7 cellular contexts compared by ENCODE assay signal in genomic region chr16:57807968-57808528, GRCh38. TPM values are rescaled to one million over a fixed set of nuclear protein-coding genes. Genes with fewer than 3 reads are reported as not detected.
A peak's percentile ranks its signal among the peaks of the same experiment; 100 is the strongest.
DNase-seq lines count a peak whose midpoint lies in the region; ATAC-seq, FAIRE-seq and TF ChIP-seq lines count a peak whose summit lies in the region.

No MANE protein-coding gene starts in this region.

- no peak overlapping the region for H3K4me3 ChIP-seq in effector memory CD4-positive, alpha-beta T cell (ENCODE audit: insufficient read depth, low read depth, low read length, poor library complexity, severe bottlenecking)
- H3K4me3 ChIP-seq in mucosa of descending colon, result no peak overlapping the region

- H3K27ac ChIP-seq in effector memory CD4-positive, alpha-beta T cell (ENCODE audit: insufficient read depth, low read length, poor library complexity, severe bottlenecking), result no peak overlapping the region

- H3K27ac Mint-ChIP-seq in activated CD4-positive, alpha-beta memory T cell treated with anti-CD3 and anti-CD28 coated beads, Interleukin-2, amount 10 ng/mL, durations not matched to agents 7 days and 5 days, result no peak overlapping the region

- H3K27me3 ChIP-seq in effector memory CD4-positive, alpha-beta T cell (replicated peaks; ENCODE audit: control insufficient read depth, insufficient read depth, low read length, poor library complexity, severe bottlenecking), result no peaks in the 10 kb centered on the region

- intact Hi-C loops in mucosa of descending colon (cut with DNase I, micrococcal nuclease), result loop anchor here in 1 of 2 donors (5.0 kb wide), 1 partner anchor 51 kb away; no protein-coding TSS in a partner anchor

- H3K4me3 Mint-ChIP-seq in activated CD4-positive, alpha-beta memory T cell treated with anti-CD3 and anti-CD28 coated beads, Interleukin-2, amount 10 ng/mL, durations not matched to agents 7 days and 5 days, result no peak overlapping the region

- H3K9me3 ChIP-seq in effector memory CD4-positive, alpha-beta T cell (ENCODE audit: control insufficient read depth, low read length), result no peaks in the 10 kb centered on the region
- H3K9me3 ChIP-seq in mucosa of descending colon, result no peaks in the 10 kb centered on the region

- CTCF ChIA-PET in activated CD4-positive, alpha-beta memory T cell treated with anti-CD3 and anti-CD28 coated beads, Interleukin-2, amount 10 ng/mL, durations not matched to agents 7 days and 5 days (lab: Charles Lee), result interaction anchor here (0.7 to 1.3 kb wide), 3 partner anchors 8 to 258 kb away, joined by 3 to 5 read pairs (median 4); no protein-coding TSS in a partner anchor

- in situ Hi-C loops in GM13977 (cut with MboI; ENCODE audit: low pct_unique_long_range_greater_than_20kb, low sequenced_read_pairs, unreplicated experiment), result no loop called here

- H3K36me3 Mint-ChIP-seq in activated CD4-positive, alpha-beta memory T cell treated with anti-CD3 and anti-CD28 coated beads, Interleukin-2, amount 10 ng/mL, durations not matched to agents 7 days and 5 days (ENCODE audit: low read depth), result no peaks in the 10 kb centered on the region

- peaks cover 38% of the 10 kb centered on the region for H3K27me3 Mint-ChIP-seq in activated CD4-positive, alpha-beta memory T cell treated with anti-CD3 and anti-CD28 coated beads, Interleukin-2, amount 10 ng/mL, durations not matched to agents 7 days and 5 days

- peak; percentile 79 for DNase-seq in GM13977 (ENCODE audit: low spot score)
- DNase-seq in NCI-H2196 treated with DMSO at 0.1 percent for 48 hours (lab: John Stamatoyannopoulos, UW; ENCODE audit: unreplicated experiment), result peak; percentile 49
- peak; percentile 75 for DNase-seq in activated CD4-positive, alpha-beta memory T cell treated with anti-CD3 and anti-CD28 coated beads, Interleukin-2, amount 10 ng/mL, durations not matched to agents 7 days and 5 days
- DNase-seq in effector memory CD4-positive, alpha-beta T cell, result peak; percentile 34 to 45 (median 45)
- peak; percentile 86 to 87 (median 87) for DNase-seq in mucosa of descending colon
- DNase-seq in stimulated activated CD8-positive, alpha-beta memory T cell treated with anti-CD3 and anti-CD28 coated beads, Interleukin-4, amount 100 ng/mL, for 4 hours (ENCODE audit: low read depth in 2 of 2, low spot score in 1 of 2), result peak; percentile 23 to 44
- DNase-seq in D721Med (ENCODE audit: insufficient read length, low spot score), result no peak

- peaks cover 37% of the 10 kb centered on the region for H3K4me1 Mint-ChIP-seq in activated CD4-positive, alpha-beta memory T cell treated with anti-CD3 and anti-CD28 coated beads, Interleukin-2, amount 10 ng/mL, durations not matched to agents 7 days and 5 days

- peak; percentile 87 for ATAC-seq in mucosa of descending colon

- no peaks in the 10 kb centered on the region for H3K9me3 Mint-ChIP-seq in activated CD4-positive, alpha-beta memory T cell treated with anti-CD3 and anti-CD28 coated beads, Interleukin-2, amount 10 ng/mL, durations not matched to agents 7 days and 5 days

- POLR2A ChIA-PET in activated CD4-positive, alpha-beta memory T cell treated with anti-CD3 and anti-CD28 coated beads, Interleukin-2, amount 10 ng/mL, durations not matched to agents 7 days and 5 days (lab: Charles Lee), result interaction anchor here (0.6 to 1.3 kb wide), 2 partner anchors 73 to 218 kb away, joined by 3 to 4 read pairs; partner anchors contain the start of gene KATNB1

- TF ChIP-seq CTCF in GM13977 (IDR thresholded peaks at IDR 0.05; ENCODE audit: extremely low read depth, insufficient read depth, missing control alignments) (no peak), mucosa of descending colon (IDR thresholded peaks at IDR 0.05) (no peak), D721Med (IDR thresholded peaks at IDR 0.05; ENCODE audit: insufficient read depth, missing control alignments) (no peak)

- no peaks in the 10 kb centered on the region for H3K36me3 ChIP-seq in effector memory CD4-positive, alpha-beta T cell (ENCODE audit: control insufficient read depth, insufficient read depth, low read length)
- H3K36me3 ChIP-seq in mucosa of descending colon (ENCODE audit: low read depth), result no peaks in the 10 kb centered on the region

- FAIRE-seq in D721Med (lab: Jason Lieb, UNC), result no peak

- H3K4me1 ChIP-seq in effector memory CD4-positive, alpha-beta T cell (ENCODE audit: control insufficient read depth, insufficient read depth, low read length, poor library complexity, severe bottlenecking), result peaks cover 14% of the 10 kb centered on the region
- peaks cover 19% of the 10 kb centered on the region for H3K4me1 ChIP-seq in mucosa of descending colon (ENCODE audit: low read depth)

RNA-seq across cellular contexts. Expression of gene KIFC3, which starts 5.8 kb away (rescaled TPM):
- total RNA-seq in activated CD4-positive, alpha-beta memory T cell treated with anti-CD3 and anti-CD28 coated beads, Interleukin-2, amount 10 ng/mL, durations not matched to agents 7 days and 5 days, result not detected
- 10 to 100 TPM in 1 of 3 donors, 1 to 10 TPM in 2; 3.7 to 17.2 (median 8.3) TPM for total RNA-seq in mucosa of descending colon

Comparison
In these comparisons a context has a peak if more than half of its experiments do, and no peak if none do; other contexts are left out.
1. RNA of gene KIFC3, which starts 5.8 kb away (total RNA-seq): 3.7 to 17.2 TPM in mucosa of descending colon; not detected in activated CD4-positive, alpha-beta memory T cell treated with anti-CD3 and anti-CD28 coated beads, Interleukin-2, amount 10 ng/mL, durations not matched to agents 7 days and 5 days; every median in the first group is over 4 times any median in the second.